18 cellular contexts compared by ENCODE assay signal in genomic region chr4:124478518-124478917, GRCh38.
DNase-seq lines count a peak whose midpoint lies in the region; ATAC-seq and TF ChIP-seq lines count a peak whose summit lies in the region.
"Had no signal": no experiment of that assay in that cellular context is flagged by ENCODE, and none has a peak within 500 bp of the region (broad histone marks: within the 10 kb centered on the region; RNA-seq: fewer than 3 reads in every experiment).

No MANE protein-coding gene starts in this region.

- H3K27me3 ChIP-seq in heart right ventricle (no peaks in the 10 kb centered on the region), right atrium auricular region (no peaks in the 10 kb centered on the region)
- H3K27me3 ChIP-seq: BE2C had no signal

- intact Hi-C loops in heart right ventricle (cut with DNase I): loop anchor here in 1 of 10 donors (5.0 kb wide), 2 partner anchors 51 to 154 kb away; no protein-coding TSS in a partner anchor
- intact Hi-C loops in activated CD4-positive, alpha-beta T cell treated with anti-CD3 and anti-CD28 coated beads for 36 hours (cut with DNase I, micrococcal nuclease): no loop called here

- H3K36me3 Mint-ChIP-seq in activated CD4-positive, alpha-beta T cell treated with anti-CD3 and anti-CD28 coated beads for 36 hours (ENCODE audit: low read depth): no peaks in the 10 kb centered on the region
- H3K36me3 Mint-ChIP-seq: CD4-positive, CD25-positive, alpha-beta regulatory T cell had no signal

- H3K9me3 ChIP-seq in heart right ventricle (peaks cover 0 to 11% (median 0%) of the 10 kb centered on the region in 11 donors), right atrium auricular region (no peaks in the 10 kb centered on the region)
- H3K9me3 ChIP-seq: BE2C, Caco-2 had no signal

- CTCF ChIA-PET in activated CD4-positive, alpha-beta T cell treated with anti-CD3 and anti-CD28 coated beads for 36 hours (lab: Charles Lee): interaction anchor here (0.6 kb wide), 2 partner anchors 42 to 658 kb away, joined by 3 to 4 read pairs; no protein-coding TSS in a partner anchor

- H3K4me1 Mint-ChIP-seq in activated CD4-positive, alpha-beta T cell treated with anti-CD3 and anti-CD28 coated beads for 36 hours: no peaks in the 10 kb centered on the region
- H3K4me1 Mint-ChIP-seq: CD4-positive, CD25-positive, alpha-beta regulatory T cell had no signal

- no peak for TF ChIP-seq CTCF in heart right ventricle (IDR thresholded peaks at IDR 0.05)
- TF ChIP-seq CTCF in right atrium auricular region (IDR thresholded peaks at IDR 0.05): no peak
- TF ChIP-seq CTCF in cardiac fibroblast (IDR thresholded peaks at IDR 0.05; ENCODE audit: low read depth, low read length): no peak
- TF ChIP-seq CTCF in fibroblast of the aortic adventitia (IDR thresholded peaks at IDR 0.05; ENCODE audit: insufficient read depth, low read length): no peak

- H3K4me1 ChIP-seq in heart right ventricle: peaks cover 0 to 22% (median 9%) of the 10 kb centered on the region in 9 donors
- no peaks in the 10 kb centered on the region for H3K4me1 ChIP-seq in right atrium auricular region

- H3K36me3 ChIP-seq in heart right ventricle (no peaks in the 10 kb centered on the region), right atrium auricular region (no peaks in the 10 kb centered on the region)
- H3K36me3 ChIP-seq: BE2C had no signal

- WGBS in heart right ventricle, 2 donors: 36 to 64% methylated on average over 1 of the region's 1 CpG

- peak in 6 of 8 donors; percentile 41 to 85 (median 70) for ATAC-seq in heart right ventricle
- no peak for ATAC-seq in activated CD4-positive, alpha-beta T cell treated with anti-CD3 and anti-CD28 coated beads for 36 hours

- H3K27me3 Mint-ChIP-seq in activated CD4-positive, alpha-beta T cell treated with anti-CD3 and anti-CD28 coated beads for 36 hours: peaks cover 2% of the 10 kb centered on the region
- H3K27me3 Mint-ChIP-seq: CD4-positive, CD25-positive, alpha-beta regulatory T cell had no signal

- no peak overlapping the region for H3K4me3 Mint-ChIP-seq in activated CD4-positive, alpha-beta T cell treated with anti-CD3 and anti-CD28 coated beads for 36 hours
- H3K4me3 Mint-ChIP-seq: CD4-positive, CD25-positive, alpha-beta regulatory T cell had no signal

- H3K4me3 ChIP-seq in heart right ventricle (no peak overlapping the region), right atrium auricular region (no peak overlapping the region), cardiac fibroblast (replicated peaks in 1 of 2; ENCODE audit: low read depth in 2 of 2, low read length in 2 of 2) (no peak overlapping the region), fibroblast of the aortic adventitia (ENCODE audit: low read depth, low read length) (no peak overlapping the region)

- H3K27ac ChIP-seq in heart right ventricle (peak overlapping the region in 4 of 10 donors; percentile 13 to 65 (median 54)), right atrium auricular region (no peak overlapping the region)

- no peaks in the 10 kb centered on the region for H3K9me3 Mint-ChIP-seq in activated CD4-positive, alpha-beta T cell treated with anti-CD3 and anti-CD28 coated beads for 36 hours (ENCODE audit: low read depth)

- POLR2A ChIA-PET in activated CD4-positive, alpha-beta T cell treated with anti-CD3 and anti-CD28 coated beads for 36 hours (lab: Charles Lee): no interaction called here

- DNase-seq in heart right ventricle (no peak), right atrium auricular region (ENCODE audit: low spot score) (no peak), cardiac fibroblast (ENCODE audit: low read depth in 2 of 2) (peak; percentile 62 to 63), fibroblast of the aortic adventitia (ENCODE audit: low read depth) (peak; percentile 54), pulmonary artery endothelial cell (ENCODE audit: low read depth, low spot score) (peak; percentile 68), pons (ENCODE audit: low spot score) (no peak), activated gamma-delta T cell (lab: John Stamatoyannopoulos, UW) (no peak)
- no peak for DNase-seq in activated CD4-positive, alpha-beta T cell treated with anti-CD3 and anti-CD28 coated beads for 36 hours
- DNase-seq: 8988T; BE2C; Caco-2; CD4-positive, CD25-positive, alpha-beta regulatory T cell; DMS153; NCI-H1092 treated with DMSO at 0.1 percent for 48 hours; NCI-H2081; NCI-H510A; NCI-H748 treated with DMSO at 0.1 percent for 48 hours; SHP77 treated with DMSO at 0.1 percent for 48 hours had no signal

- no peak overlapping the region for H3K27ac Mint-ChIP-seq in activated CD4-positive, alpha-beta T cell treated with anti-CD3 and anti-CD28 coated beads for 36 hours
- H3K27ac Mint-ChIP-seq: CD4-positive, CD25-positive, alpha-beta regulatory T cell had no signal

Comparison
In these comparisons a context has a peak if more than half of its experiments do, and no peak if none do; other contexts are left out.
1. DNase-seq: peak in cardiac fibroblast (2 of 2), fibroblast of the aortic adventitia (single experiment) and pulmonary artery endothelial cell (single experiment); none in heart right ventricle (0 of 2), right atrium auricular region (single experiment), pons (single experiment), activated gamma-delta T cell (single experiment) and activated CD4-positive, alpha-beta T cell treated with anti-CD3 and anti-CD28 coated beads for 36 hours (single experiment).